ENCODE assay signal across 2 cellular contexts in genomic region chr1:35575401-35575958, GRCh38.
TF ChIP-seq lines count a peak whose summit lies in the region.

No MANE protein-coding gene starts in this region.

TF ChIP-seq in GM23338, 12 proteins besides CTCF, POLR2A, EP300 and RAD21:
- TF ChIP-seq REST (IDR thresholded peaks at IDR 0.05; ENCODE audit: unreplicated experiment), result no peak
- TF ChIP-seq JUNB (IDR thresholded peaks at IDR 0.05; ENCODE audit: unreplicated experiment), result no peak
- TF ChIP-seq ZNF331 (CRISPR knock-in tag; IDR thresholded peaks at IDR 0.05; ENCODE audit: low read depth), result no peak
- TF ChIP-seq ZNF462 (CRISPR knock-in tag; IDR thresholded peaks at IDR 0.05), result no peak
- no peak for TF ChIP-seq CREB1 (CRISPR knock-in tag; IDR thresholded peaks at IDR 0.05; ENCODE audit: low read depth)
- no peak for TF ChIP-seq EZH2phosphoT487 (IDR thresholded peaks at IDR 0.05; ENCODE audit: unreplicated experiment)
- TF ChIP-seq ZNF114 (CRISPR knock-in tag; IDR thresholded peaks at IDR 0.05), result no peak
- no peak for TF ChIP-seq ETS1 (IDR thresholded peaks at IDR 0.05)
- TF ChIP-seq STAT1 (IDR thresholded peaks at IDR 0.05; ENCODE audit: unreplicated experiment), result no peak
- no peak for TF ChIP-seq POLR2AphosphoS5 (IDR thresholded peaks at IDR 0.05; ENCODE audit: low read depth)
- no peak for TF ChIP-seq EZH2 (IDR thresholded peaks at IDR 0.05; ENCODE audit: low read depth, unreplicated experiment)
- TF ChIP-seq NANOG (IDR thresholded peaks at IDR 0.05; ENCODE audit: borderline replicate concordance), result no peak

TF ChIP-seq in H1, 55 proteins besides CTCF, POLR2A, EP300 and RAD21:
- TF ChIP-seq GTF2F1 (IDR thresholded peaks at IDR 0.05; ENCODE audit: borderline replicate concordance, low read depth, low read length), result no peak
- no peak for TF ChIP-seq ATF3 (IDR thresholded peaks at IDR 0.05; ENCODE audit: insufficient read depth, low read depth, low read length)
- no peak for TF ChIP-seq FOSL1 (IDR thresholded peaks at IDR 0.05; ENCODE audit: insufficient read depth, low read depth, low read length)
- no peak for TF ChIP-seq GABPA (IDR thresholded peaks at IDR 0.05; ENCODE audit: borderline replicate concordance, insufficient read depth, low read length)
- TF ChIP-seq CREB1 (IDR thresholded peaks at IDR 0.05), result no peak
- no peak for TF ChIP-seq SRF (IDR thresholded peaks at IDR 0.05; ENCODE audit: low read depth, low read length)
